15 cellular contexts compared by ENCODE assay signal in genomic region chr10:4012848-4013247, GRCh38.
"Had no signal": no experiment of that assay in that cellular context is flagged by ENCODE, and none has a peak within 500 bp of the region (broad histone marks: within the 10 kb centered on the region; RNA-seq: fewer than 3 reads in every experiment).

No MANE protein-coding gene starts in this region.

- H3K4me1 ChIP-seq: gastrocnemius medialis, thyroid gland had no signal

- H3K27me3 ChIP-seq: dorsolateral prefrontal cortex, gastrocnemius medialis, heart right ventricle, sigmoid colon, suprapubic skin, thyroid gland had no signal

- H3K4me3 Mint-ChIP-seq: naive thymus-derived CD4-positive, alpha-beta T cell; neural crest cell; type B pancreatic cell had no signal

- H3K27me3 Mint-ChIP-seq: naive thymus-derived CD4-positive, alpha-beta T cell; type B pancreatic cell had no signal

- H3K36me3 ChIP-seq: gastrocnemius medialis, heart right ventricle, sigmoid colon, suprapubic skin, thyroid gland had no signal

- H3K9me3 ChIP-seq: gastrocnemius medialis, sigmoid colon, suprapubic skin, thyroid gland had no signal

- H3K36me3 Mint-ChIP-seq: naive thymus-derived CD4-positive, alpha-beta T cell; type B pancreatic cell had no signal

- H3K4me3 ChIP-seq: dorsolateral prefrontal cortex, sigmoid colon, skin epidermis, suprapubic skin, thyroid gland had no signal

- DNase-seq: cortex of kidney; effector CD8-positive, alpha-beta T cell; gastrocnemius medialis; heart right ventricle; hypothalamus; kidney glomerular epithelial cell; sigmoid colon had no signal

- ATAC-seq: left lobe of liver; naive thymus-derived CD4-positive, alpha-beta T cell had no signal

- H3K9me3 Mint-ChIP-seq: neural crest cell, type B pancreatic cell had no signal

- H3K27ac ChIP-seq: dorsolateral prefrontal cortex, gastrocnemius medialis, heart right ventricle, sigmoid colon, suprapubic skin, thyroid gland had no signal

- H3K27ac Mint-ChIP-seq: type B pancreatic cell had no signal
